Comparison of ENCODE assay signal across 32 cellular contexts in genomic region chr19:27734496-27735220, GRCh38.
"Had no signal": no experiment of that assay in that cellular context is flagged by ENCODE, and none has a peak within 500 bp of the region (broad histone marks: within the 10 kb centered on the region; RNA-seq: fewer than 3 reads in every experiment).

No MANE protein-coding gene starts in this region.

- H3K4me3 ChIP-seq: breast epithelium, Peyer's patch, SJSA1 had no signal

- H3K36me3 ChIP-seq: breast epithelium, Peyer's patch, SJSA1 had no signal

- H3K9ac ChIP-seq: SK-N-SH had no signal

- ATAC-seq: activated naive CD8-positive, alpha-beta T cell treated with anti-CD3 and anti-CD28 coated beads, Interleukin-2, amount 50 U/mL, for 24 hours; activated T-cell treated with anti-CD3 and anti-CD28 coated beads, Interleukin-2, amount 50 U/mL, for 4 hours; PC-3; WTC11 had no signal

- H3K4me2 ChIP-seq: SK-N-SH had no signal

- H3K4me1 ChIP-seq: breast epithelium, Peyer's patch had no signal

- H3K27me3 ChIP-seq: breast epithelium, Peyer's patch, SJSA1 had no signal

- DNase-seq: activated CD4-positive, alpha-beta memory T cell treated with anti-CD3 and anti-CD28 coated beads for 36 hours; activated CD4-positive, alpha-beta T cell treated with anti-CD3 and anti-CD28 coated beads for 4 hours; activated CD4-positive, alpha-beta T cell treated with anti-CD3 and anti-CD28 coated beads, Interleukin-2, amount 50 U/mL, for 1 hour; activated CD4-positive, CD25-positive, alpha-beta regulatory T cell treated with anti-CD3 and anti-CD28 coated beads, Interleukin-2, amount 50 U/mL, for 72 hours; activated CD8-positive, alpha-beta memory T cell treated with anti-CD3 and anti-CD28 coated beads, Interleukin-2, amount 50 U/mL, for 4 hours; activated gamma-delta T cell treated with Interleukin-2 at 50 U/mL for 16 hours; activated naive CD4-positive, alpha-beta T cell treated with anti-CD3 and anti-CD28 coated beads, Interleukin-2, amount 10 ng/mL, durations not matched to agents 7 days and 5 days; activated naive CD8-positive, alpha-beta T cell treated with anti-CD3 and anti-CD28 coated beads, Interleukin-2, amount 50 U/mL, for 24 hours; activated T-cell treated with anti-CD3 and anti-CD28 coated beads for 4 hours; activated T-cell treated with anti-CD3 and anti-CD28 coated beads, Interleukin-2, amount 50 U/mL, for 4 hours; anterior cingulate cortex; caudate nucleus; Kasumi-1; KG1; MM.1S; MV-4-11; NCI-H1092; NCI-H1436 treated with DMSO at 0.1 percent for 48 hours; NCI-H1694 treated with DMSO at 0.1 percent for 48 hours; NCI-H2029; NCI-H510A; NCI-H526; NCI-H748 treated with DMSO at 0.1 percent for 48 hours; NK-92 treated with Interleukin-12 subunit alpha and Interleukin-12 subunit beta, amount 100 ng/mL, for 24 hours; PC-3; Peyer's patch; RPMI8226; SHP77 treated with DMSO at 0.1 percent for 48 hours; SK-N-SH had no signal

- H3K27ac ChIP-seq: breast epithelium, Peyer's patch, SJSA1 had no signal
